In genomic region chr2:20647764-20648164, GRCh38 we compare ENCODE assay signal across 22 cellular contexts. TPM values are rescaled to one million over a fixed set of nuclear protein-coding genes. Genes with fewer than 3 reads are reported as not detected.
DNase-seq lines count a peak whose midpoint lies in the region; ATAC-seq and TF ChIP-seq lines count a peak whose summit lies in the region.
"Had no signal": no experiment of that assay in that cellular context is flagged by ENCODE, and none has a peak within 500 bp of the region (broad histone marks: within the 10 kb centered on the region; RNA-seq: fewer than 3 reads in every experiment).

No MANE protein-coding gene starts in this region.

- ATAC-seq in natural killer cell = no peak
- ATAC-seq in natural killer cell treated with Interleukin-12 subunit alpha and Interleukin-12 subunit beta and Interleukin-15 and Interleukin-18, amount 100 ng/mL, for 72 hours = no peak
- ATAC-seq in effector memory CD8-positive, alpha-beta T cell (replicated peaks) = no peak
- ATAC-seq: activated CD4-positive, alpha-beta T cell treated with anti-CD3 and anti-CD28 coated beads for 36 hours; body of pancreas; HCT116; lower lobe of right lung; mucosa of descending colon had no signal

- H3K4me1 Mint-ChIP-seq in natural killer cell = peaks cover 42 to 48% of the 10 kb centered on the region in 2 donors
- H3K4me1 Mint-ChIP-seq in natural killer cell treated with Interleukin-12 subunit alpha and Interleukin-12 subunit beta and Interleukin-15 and Interleukin-18, amount 100 ng/mL, for 72 hours (ENCODE audit: low read depth in 2 of 2) = peaks cover 26 to 30% of the 10 kb centered on the region in 2 donors
- H3K4me1 Mint-ChIP-seq in effector memory CD8-positive, alpha-beta T cell (ENCODE audit: low read depth in 2 of 2) = peaks cover 32 to 33% of the 10 kb centered on the region in 2 donors
- H3K4me1 Mint-ChIP-seq in neural crest cell = peaks cover 35% of the 10 kb centered on the region
- H3K4me1 Mint-ChIP-seq in T-helper 2 cell treated with Interferon-gamma antibody and Interleukin-4, amounts not matched to agents 5 μg/mL and 100 μg/mL, for 36 hours (ENCODE audit: low read depth) = peaks cover 27% of the 10 kb centered on the region

- TF ChIP-seq CTCF in natural killer cell (IDR thresholded peaks at IDR 0.05) (no peak), neural crest cell (conservative IDR thresholded peaks at IDR 0.05) (no peak)

- no peaks in the 10 kb centered on the region for H3K9me3 Mint-ChIP-seq in natural killer cell
- no peaks in the 10 kb centered on the region for H3K9me3 Mint-ChIP-seq in natural killer cell treated with Interleukin-12 subunit alpha and Interleukin-12 subunit beta and Interleukin-15 and Interleukin-18, amount 100 ng/mL, for 72 hours
- H3K9me3 Mint-ChIP-seq in effector memory CD8-positive, alpha-beta T cell = no peaks in the 10 kb centered on the region
- H3K9me3 Mint-ChIP-seq in neural crest cell = no peaks in the 10 kb centered on the region
- H3K9me3 Mint-ChIP-seq in T-helper 2 cell treated with Interferon-gamma antibody and Interleukin-4, amounts not matched to agents 5 μg/mL and 100 μg/mL, for 36 hours = no peaks in the 10 kb centered on the region
- H3K9me3 Mint-ChIP-seq: T-helper 1 cell treated with Interleukin-12 subunit alpha and Interleukin-12 subunit beta and Interleukin-4 antibody, amounts not matched to agents 30 μg/mL and 1 μg/mL, for 36 hours had no signal

- intact Hi-C loops in natural killer cell (cut with micrococcal nuclease) = no loop called here

- H3K4me3 Mint-ChIP-seq in natural killer cell = no peak overlapping the region
- no peak overlapping the region for H3K4me3 Mint-ChIP-seq in natural killer cell treated with Interleukin-12 subunit alpha and Interleukin-12 subunit beta and Interleukin-15 and Interleukin-18, amount 100 ng/mL, for 72 hours
- no peak overlapping the region for H3K4me3 Mint-ChIP-seq in effector memory CD8-positive, alpha-beta T cell
- peak overlapping the region; percentile 7 for H3K4me3 Mint-ChIP-seq in neural crest cell
- no peak overlapping the region for H3K4me3 Mint-ChIP-seq in T-helper 2 cell treated with Interferon-gamma antibody and Interleukin-4, amounts not matched to agents 5 μg/mL and 100 μg/mL, for 36 hours
- H3K4me3 Mint-ChIP-seq: activated CD4-positive, alpha-beta T cell treated with anti-CD3 and anti-CD28 coated beads for 36 hours; T-helper 1 cell treated with Interleukin-12 subunit alpha and Interleukin-12 subunit beta and Interleukin-4 antibody, amounts not matched to agents 30 μg/mL and 1 μg/mL, for 36 hours had no signal

- H3K27ac Mint-ChIP-seq in natural killer cell = peak overlapping the region; percentile 10 to 93
- H3K27ac Mint-ChIP-seq in natural killer cell treated with Interleukin-12 subunit alpha and Interleukin-12 subunit beta and Interleukin-15 and Interleukin-18, amount 100 ng/mL, for 72 hours = peak overlapping the region in 1 of 2 donors; percentile 11
- peak overlapping the region; percentile 0 to 24 for H3K27ac Mint-ChIP-seq in effector memory CD8-positive, alpha-beta T cell
- H3K27ac Mint-ChIP-seq in neural crest cell (ENCODE audit: unreplicated experiment) = no peak overlapping the region
- no peak overlapping the region for H3K27ac Mint-ChIP-seq in T-helper 2 cell treated with Interferon-gamma antibody and Interleukin-4, amounts not matched to agents 5 μg/mL and 100 μg/mL, for 36 hours
- H3K27ac Mint-ChIP-seq: activated CD4-positive, alpha-beta T cell treated with anti-CD3 and anti-CD28 coated beads for 36 hours; T-helper 1 cell treated with Interleukin-12 subunit alpha and Interleukin-12 subunit beta and Interleukin-4 antibody, amounts not matched to agents 30 μg/mL and 1 μg/mL, for 36 hours had no signal

- DNase-seq in natural killer cell = no peak
- DNase-seq in natural killer cell treated with Interleukin-12 subunit alpha and Interleukin-12 subunit beta and Interleukin-15 and Interleukin-18, amount 100 ng/mL, for 72 hours (ENCODE audit: low spot score) = no peak
- DNase-seq in effector memory CD8-positive, alpha-beta T cell = no peak
- DNase-seq in neural crest cell (ENCODE audit: low read depth, low spot score) = no peak
- no peak for DNase-seq in LoVo (ENCODE audit: low spot score)
- DNase-seq in NCI-H1694 (lab: John Stamatoyannopoulos, UW) = no peak
- no peak for DNase-seq in SK-N-DZ (ENCODE audit: low spot score)
- DNase-seq in T-helper 2 cell treated with Interferon-gamma antibody and Interleukin-4, amounts not matched to agents 5 μg/mL and 100 μg/mL, for 36 hours (ENCODE audit: low spot score) = no peak
- DNase-seq: activated CD4-positive, alpha-beta T cell treated with anti-CD3 and anti-CD28 coated beads for 36 hours; activated gamma-delta T cell treated with Interleukin-2 at 50 U/mL for 16 hours; body of pancreas; C1 segment of cervical spinal cord; effector CD8-positive, alpha-beta T cell; EL; hypothalamus; NCI-H1105 treated with DMSO at 0.1 percent for 48 hours; NCI-H2107; NCI-H510A treated with DMSO at 0.1 percent for 48 hours had no signal

- H3K36me3 Mint-ChIP-seq in natural killer cell = peaks cover 9% of the 10 kb centered on the region
- no peaks in the 10 kb centered on the region for H3K36me3 Mint-ChIP-seq in natural killer cell treated with Interleukin-12 subunit alpha and Interleukin-12 subunit beta and Interleukin-15 and Interleukin-18, amount 100 ng/mL, for 72 hours
- H3K36me3 Mint-ChIP-seq in effector memory CD8-positive, alpha-beta T cell (ENCODE audit: insufficient read depth) = peaks cover 6% of the 10 kb centered on the region
- no peaks in the 10 kb centered on the region for H3K36me3 Mint-ChIP-seq in neural crest cell (ENCODE audit: low read depth)
- no peaks in the 10 kb centered on the region for H3K36me3 Mint-ChIP-seq in T-helper 2 cell treated with Interferon-gamma antibody and Interleukin-4, amounts not matched to agents 5 μg/mL and 100 μg/mL, for 36 hours (ENCODE audit: low read depth)

- H3K27me3 Mint-ChIP-seq in natural killer cell (ENCODE audit: low read depth in 2 of 2) = no peaks in the 10 kb centered on the region
- no peaks in the 10 kb centered on the region for H3K27me3 Mint-ChIP-seq in natural killer cell treated with Interleukin-12 subunit alpha and Interleukin-12 subunit beta and Interleukin-15 and Interleukin-18, amount 100 ng/mL, for 72 hours
- no peaks in the 10 kb centered on the region for H3K27me3 Mint-ChIP-seq in effector memory CD8-positive, alpha-beta T cell
- H3K27me3 Mint-ChIP-seq in neural crest cell (ENCODE audit: low read depth) = no peaks in the 10 kb centered on the region
- no peaks in the 10 kb centered on the region for H3K27me3 Mint-ChIP-seq in T-helper 2 cell treated with Interferon-gamma antibody and Interleukin-4, amounts not matched to agents 5 μg/mL and 100 μg/mL, for 36 hours (ENCODE audit: low read depth)
- H3K27me3 Mint-ChIP-seq: activated CD4-positive, alpha-beta T cell treated with anti-CD3 and anti-CD28 coated beads for 36 hours had no signal

RNA-seq across cellular contexts. Expression of gene HS1BP3, which starts 3.1 kb away (rescaled TPM):
- 10 to 100 TPM; 17.4 to 25.7 (median 22.8) TPM for total RNA-seq in natural killer cell
- 1 to 10 TPM; 5.8 to 9.3 TPM for total RNA-seq in natural killer cell treated with Interleukin-12 subunit alpha and Interleukin-12 subunit beta and Interleukin-15 and Interleukin-18, amount 100 ng/mL, for 72 hours
- total RNA-seq in neural crest cell = 19.4 and 19.6 TPM in 2 replicates
- polyA plus RNA-seq in SK-N-DZ (2014; cell fraction: cytosol; rRNA removed) = 10.6 and 18.1 TPM in 2 replicates
- 12.7 and 17.9 TPM in 2 replicates for polyA plus RNA-seq in SK-N-DZ (2014; cell fraction: nucleus; rRNA removed)

RNA-seq across cellular contexts. Expression of gene GDF7, which starts 19.2 kb away (rescaled TPM):
- total RNA-seq in natural killer cell (under 1 TPM; 0.02 to 0.10 (median 0.05) TPM), neural crest cell (0.36 and 0.40 TPM in 2 replicates)
- total RNA-seq in natural killer cell treated with Interleukin-12 subunit alpha and Interleukin-12 subunit beta and Interleukin-15 and Interleukin-18, amount 100 ng/mL, for 72 hours = under 1 TPM in 1 of 2 donors, not detected in 1; 0.02 TPM
- polyA plus RNA-seq in SK-N-DZ (2014; cell fraction: cytosol; rRNA removed) = not detected in 2 replicates
- polyA plus RNA-seq in SK-N-DZ (2014; cell fraction: nucleus; rRNA removed) = 0.14 TPM in 1 of 2 replicates, not detected in the other

Comparison
In these comparisons a context has a peak if more than half of its experiments do, and no peak if none do; other contexts are left out.
1. H3K27ac Mint-ChIP-seq: peak in natural killer cell (2 of 2) and effector memory CD8-positive, alpha-beta T cell (2 of 2); none in neural crest cell (single experiment) and T-helper 2 cell treated with Interferon-gamma antibody and Interleukin-4, amounts not matched to agents 5 μg/mL and 100 μg/mL, for 36 hours (single experiment).